Comparison of ENCODE assay signal across 2 cellular contexts in the genomic region with DNA sequence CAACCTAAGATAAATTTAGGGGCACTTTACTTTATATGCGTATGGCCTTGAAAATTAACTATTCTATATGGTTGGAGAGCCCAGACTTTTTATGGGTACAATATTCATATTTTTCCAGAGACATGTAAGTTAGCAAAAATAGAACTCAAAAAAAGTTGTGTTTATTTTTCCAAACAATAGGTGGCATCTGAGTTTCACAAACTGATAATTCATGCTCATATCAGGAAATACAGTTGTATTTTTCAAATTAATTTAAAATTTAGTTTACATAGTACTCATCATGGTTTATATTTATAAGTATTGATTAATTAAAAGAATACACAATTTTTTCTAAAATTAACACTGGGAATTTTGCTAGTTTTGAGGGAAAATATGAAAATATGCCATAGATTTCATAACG.
TF ChIP-seq lines count a peak whose summit lies in the region.

No MANE protein-coding gene starts in this region.

TF ChIP-seq in SK-N-SH, 30 proteins besides CTCF, POLR2A, EP300 and RAD21 (continued from another document):
- TF ChIP-seq EZH2phosphoT487 (IDR thresholded peaks at IDR 0.05; ENCODE audit: borderline replicate concordance, low read depth) (no peak), NFIC (IDR thresholded peaks at IDR 0.05; ENCODE audit: borderline replicate concordance) (no peak), NRF1 (IDR thresholded peaks at IDR 0.05; ENCODE audit: low read depth, low read length) (no peak), TCF12 (IDR thresholded peaks at IDR 0.05) (no peak), FOXJ3 (CRISPR knock-in tag; IDR thresholded peaks at IDR 0.05) (no peak), TEAD4 (IDR thresholded peaks at IDR 0.05; ENCODE audit: borderline replicate concordance, insufficient read depth) (no peak), ELF1 (IDR thresholded peaks at IDR 0.05) (no peak), USF1 (IDR thresholded peaks at IDR 0.05; ENCODE audit: borderline replicate concordance, low read depth) (no peak), RFX5 (IDR thresholded peaks at IDR 0.05; ENCODE audit: low read length) (no peak), USF2 (IDR thresholded peaks at IDR 0.05; ENCODE audit: borderline replicate concordance, low read depth, low read length) (no peak), RCOR1 (IDR thresholded peaks at IDR 0.05; ENCODE audit: low read length) (no peak), FOSL2 (IDR thresholded peaks at IDR 0.05; ENCODE audit: borderline replicate concordance, low read depth) (no peak)
- TF ChIP-seq, protein P1, sequence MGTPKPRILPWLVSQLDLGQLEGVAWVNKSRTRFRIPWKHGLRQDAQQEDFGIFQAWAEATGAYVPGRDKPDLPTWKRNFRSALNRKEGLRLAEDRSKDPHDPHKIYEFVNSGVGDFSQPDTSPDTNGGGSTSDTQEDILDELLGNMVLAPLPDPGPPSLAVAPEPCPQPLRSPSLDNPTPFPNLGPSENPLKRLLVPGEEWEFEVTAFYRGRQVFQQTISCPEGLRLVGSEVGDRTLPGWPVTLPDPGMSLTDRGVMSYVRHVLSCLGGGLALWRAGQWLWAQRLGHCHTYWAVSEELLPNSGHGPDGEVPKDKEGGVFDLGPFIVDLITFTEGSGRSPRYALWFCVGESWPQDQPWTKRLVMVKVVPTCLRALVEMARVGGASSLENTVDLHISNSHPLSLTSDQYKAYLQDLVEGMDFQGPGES (IDR thresholded peaks at IDR 0.05; ENCODE audit: low read depth, low read length) = no peak

TF ChIP-seq in SK-N-SH treated with all-trans-retinoic acid at 6 μM for 48 hours, 23 proteins besides CTCF, POLR2A, EP300 and RAD21 (continued from another document):
- no peak for TF ChIP-seq POU6F1 (CRISPR knock-in tag; IDR thresholded peaks at IDR 0.05; ENCODE audit: borderline replicate concordance, low read depth)
- TF ChIP-seq ZNF8 (CRISPR knock-in tag; IDR thresholded peaks at IDR 0.05) = no peak
- TF ChIP-seq ZNF70 (CRISPR knock-in tag; IDR thresholded peaks at IDR 0.05) = no peak
- no peak for TF ChIP-seq ZFP3 (CRISPR knock-in tag; IDR thresholded peaks at IDR 0.05)
- no peak for TF ChIP-seq ZFP30 (CRISPR knock-in tag; IDR thresholded peaks at IDR 0.05)
- no peak for TF ChIP-seq RARB (CRISPR knock-in tag; IDR thresholded peaks at IDR 0.05)
- no peak for TF ChIP-seq TCF4 (CRISPR knock-in tag; IDR thresholded peaks at IDR 0.05; ENCODE audit: borderline replicate concordance)
- no peak for TF ChIP-seq ZNF565 (CRISPR knock-in tag; conservative IDR thresholded peaks at IDR 0.05; ENCODE audit: low read depth)
- no peak for TF ChIP-seq BACH2 (CRISPR knock-in tag; IDR thresholded peaks at IDR 0.05; ENCODE audit: borderline replicate concordance)
- TF ChIP-seq, protein P2, sequence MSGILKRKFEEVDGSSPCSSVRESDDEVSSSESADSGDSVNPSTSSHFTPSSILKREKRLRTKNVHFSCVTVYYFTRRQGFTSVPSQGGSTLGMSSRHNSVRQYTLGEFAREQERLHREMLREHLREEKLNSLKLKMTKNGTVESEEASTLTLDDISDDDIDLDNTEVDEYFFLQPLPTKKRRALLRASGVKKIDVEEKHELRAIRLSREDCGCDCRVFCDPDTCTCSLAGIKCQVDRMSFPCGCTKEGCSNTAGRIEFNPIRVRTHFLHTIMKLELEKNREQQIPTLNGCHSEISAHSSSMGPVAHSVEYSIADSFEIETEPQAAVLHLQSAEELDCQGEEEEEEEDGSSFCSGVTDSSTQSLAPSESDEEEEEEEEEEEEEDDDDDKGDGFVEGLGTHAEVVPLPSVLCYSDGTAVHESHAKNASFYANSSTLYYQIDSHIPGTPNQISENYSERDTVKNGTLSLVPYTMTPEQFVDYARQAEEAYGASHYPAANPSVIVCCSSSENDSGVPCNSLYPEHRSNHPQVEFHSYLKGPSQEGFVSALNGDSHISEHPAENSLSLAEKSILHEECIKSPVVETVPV (CRISPR knock-in tag; IDR thresholded peaks at IDR 0.05) = no peak
- no peak for TF ChIP-seq ESRRG (CRISPR knock-in tag; IDR thresholded peaks at IDR 0.05)
- no peak for TF ChIP-seq ARNTL (CRISPR knock-in tag; IDR thresholded peaks at IDR 0.05; ENCODE audit: borderline replicate concordance, low read depth)
